Comparison of ENCODE assay signal across 19 cellular contexts in genomic region chr3:185788292-185788691, GRCh38.
"Had no signal": no experiment of that assay in that cellular context is flagged by ENCODE, and none has a peak within 500 bp of the region (broad histone marks: within the 10 kb centered on the region; RNA-seq: fewer than 3 reads in every experiment).

No MANE protein-coding gene starts in this region.

- H3K4me3 Mint-ChIP-seq: mesothelial cell of epicardium, natural killer cell, neural crest cell had no signal

- H3K36me3 ChIP-seq: sigmoid colon, upper lobe of left lung, uterus had no signal

- H3K4me1 ChIP-seq: sigmoid colon, upper lobe of left lung, uterus had no signal

- H3K27me3 ChIP-seq: sigmoid colon, upper lobe of left lung, uterus had no signal

- H3K27ac ChIP-seq: coronary artery, sigmoid colon, skin epidermis, upper lobe of left lung, uterus had no signal

- H3K4me1 Mint-ChIP-seq: natural killer cell had no signal

- ATAC-seq: left cardiac atrium, natural killer cell had no signal

- H3K4me3 ChIP-seq: coronary artery, sigmoid colon, skin epidermis, upper lobe of left lung, uterus had no signal

- H3K36me3 Mint-ChIP-seq: natural killer cell had no signal

- DNase-seq: effector CD4-positive, alpha-beta T cell; foreskin melanocyte; head of caudate nucleus; hypothalamus; kidney; left cardiac atrium; mammary epithelial cell; natural killer cell; posterior cingulate gyrus; sigmoid colon; stimulated activated CD4-positive, alpha-beta T cell treated with anti-CD3 and anti-CD28 coated beads, Interleukin-12 subunit alpha, Interleukin-12 subunit beta, amount 100 ng/mL, for 4 hours; stimulated activated CD4-positive, alpha-beta T cell treated with anti-CD3 and anti-CD28 coated beads, Interleukin-2, amount 100 ng/mL, for 48 hours; stimulated activated naive CD4-positive, alpha-beta T cell treated with Interleukin-2 at 50 U/mL for 16 hours; upper lobe of left lung; uterus had no signal

- H3K9me3 Mint-ChIP-seq: mesothelial cell of epicardium, natural killer cell, neural crest cell had no signal

- H3K27ac Mint-ChIP-seq: natural killer cell had no signal

- H3K9me3 ChIP-seq: sigmoid colon, upper lobe of left lung, uterus had no signal
